Comparison of ENCODE assay signal across 1 cellular context in the genomic region with DNA sequence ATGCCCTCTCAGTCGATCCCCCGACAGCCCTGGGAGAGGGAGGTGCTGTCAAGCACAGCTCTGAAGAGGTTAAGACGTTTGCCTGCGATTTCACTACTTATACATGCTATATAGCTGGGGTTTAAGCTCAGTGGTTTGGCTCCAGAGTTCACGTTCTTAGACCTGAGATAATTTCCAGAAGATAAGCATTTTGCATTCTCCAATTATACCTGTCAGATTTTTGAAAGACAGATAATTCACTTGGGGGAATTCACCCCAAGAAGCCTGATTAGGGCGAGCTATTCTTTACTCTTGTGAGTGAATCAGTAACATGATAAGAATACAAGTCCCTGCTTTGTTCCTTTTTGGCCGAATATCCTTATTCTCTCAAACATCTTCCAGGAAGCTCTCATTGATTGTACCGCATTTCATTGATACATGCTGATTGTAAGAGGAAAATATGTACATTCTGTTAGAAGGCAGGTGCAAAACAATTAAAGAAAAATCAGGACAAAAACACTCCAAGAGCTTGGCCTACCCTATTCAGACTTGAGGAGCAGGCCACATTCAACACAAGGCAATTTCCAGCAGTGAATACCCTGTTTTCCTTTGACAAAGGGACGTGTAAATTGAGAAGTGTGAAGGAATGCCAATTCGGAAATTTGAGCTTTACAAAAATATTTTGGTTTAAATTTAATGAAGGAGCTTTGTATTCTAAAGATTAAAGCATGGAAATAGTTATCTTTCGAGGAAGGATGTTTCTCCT.
TF ChIP-seq lines count a peak whose summit lies in the region.

No MANE protein-coding gene starts in this region.

TF ChIP-seq in neural cell, 6 proteins besides CTCF, POLR2A, EP300 and RAD21 (continued from another document):
- TF ChIP-seq, protein P1, sequence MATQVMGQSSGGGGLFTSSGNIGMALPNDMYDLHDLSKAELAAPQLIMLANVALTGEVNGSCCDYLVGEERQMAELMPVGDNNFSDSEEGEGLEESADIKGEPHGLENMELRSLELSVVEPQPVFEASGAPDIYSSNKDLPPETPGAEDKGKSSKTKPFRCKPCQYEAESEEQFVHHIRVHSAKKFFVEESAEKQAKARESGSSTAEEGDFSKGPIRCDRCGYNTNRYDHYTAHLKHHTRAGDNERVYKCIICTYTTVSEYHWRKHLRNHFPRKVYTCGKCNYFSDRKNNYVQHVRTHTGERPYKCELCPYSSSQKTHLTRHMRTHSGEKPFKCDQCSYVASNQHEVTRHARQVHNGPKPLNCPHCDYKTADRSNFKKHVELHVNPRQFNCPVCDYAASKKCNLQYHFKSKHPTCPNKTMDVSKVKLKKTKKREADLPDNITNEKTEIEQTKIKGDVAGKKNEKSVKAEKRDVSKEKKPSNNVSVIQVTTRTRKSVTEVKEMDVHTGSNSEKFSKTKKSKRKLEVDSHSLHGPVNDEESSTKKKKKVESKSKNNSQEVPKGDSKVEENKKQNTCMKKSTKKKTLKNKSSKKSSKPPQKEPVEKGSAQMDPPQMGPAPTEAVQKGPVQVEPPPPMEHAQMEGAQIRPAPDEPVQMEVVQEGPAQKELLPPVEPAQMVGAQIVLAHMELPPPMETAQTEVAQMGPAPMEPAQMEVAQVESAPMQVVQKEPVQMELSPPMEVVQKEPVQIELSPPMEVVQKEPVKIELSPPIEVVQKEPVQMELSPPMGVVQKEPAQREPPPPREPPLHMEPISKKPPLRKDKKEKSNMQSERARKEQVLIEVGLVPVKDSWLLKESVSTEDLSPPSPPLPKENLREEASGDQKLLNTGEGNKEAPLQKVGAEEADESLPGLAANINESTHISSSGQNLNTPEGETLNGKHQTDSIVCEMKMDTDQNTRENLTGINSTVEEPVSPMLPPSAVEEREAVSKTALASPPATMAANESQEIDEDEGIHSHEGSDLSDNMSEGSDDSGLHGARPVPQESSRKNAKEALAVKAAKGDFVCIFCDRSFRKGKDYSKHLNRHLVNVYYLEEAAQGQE (IDR thresholded peaks at IDR 0.05; ENCODE audit: borderline replicate concordance) = no peak
TF ChIP-seq in neural cell: peak in this region for 1.
